In genomic region chr17:67212231-67212630, GRCh38 we compare ENCODE assay signal across 22 cellular contexts. TPM values are rescaled to one million over a fixed set of nuclear protein-coding genes. Genes with fewer than 3 reads are reported as not detected.
DNase-seq lines count a peak whose midpoint lies in the region; ATAC-seq and TF ChIP-seq lines count a peak whose summit lies in the region.
"Had no signal": no experiment of that assay in that cellular context is flagged by ENCODE, and none has a peak within 500 bp of the region (broad histone marks: within the 10 kb centered on the region; RNA-seq: fewer than 3 reads in every experiment).

No MANE protein-coding gene starts in this region.

- no peak overlapping the region for H3K9ac ChIP-seq in IMR-90 (ENCODE audit: low read depth, low read length)

- H3K27me3 ChIP-seq in IMR-90 (ENCODE audit: control insufficient read depth, insufficient read depth, low read length), result no peaks in the 10 kb centered on the region
- no peaks in the 10 kb centered on the region for H3K27me3 ChIP-seq in osteoblast (ENCODE audit: insufficient read depth, low read length)
- H3K27me3 ChIP-seq: ascending aorta, suprapubic skin had no signal

- peaks cover 15% of the 10 kb centered on the region; the same call in 1 of the 2 replicates for H3K4me1 ChIP-seq in IMR-90 (ENCODE audit: control insufficient read depth, insufficient read depth, low read length)
- peaks cover 25% of the 10 kb centered on the region for H3K4me1 ChIP-seq in osteoblast (ENCODE audit: insufficient read depth, low read length)

- BruUV-seq in IMR-90 (replicated peaks; lab: Mats Ljungman, UMichigan), result no TSS peak

- no peak overlapping the region for H2BK20ac ChIP-seq in IMR-90 (ENCODE audit: low read depth, low read length)

- no peak for TF ChIP-seq POLR2A in IMR-90 (IDR thresholded peaks at IDR 0.05; ENCODE audit: low read depth, low read length)

- H3K4me3 ChIP-seq in AG10803 (ENCODE audit: low read length) (no peak overlapping the region), IMR-90 (ENCODE audit: insufficient read depth, low read depth, low read length) (no peak overlapping the region), osteoblast (ENCODE audit: insufficient read depth, low read length) (no peak overlapping the region)
- H3K4me3 ChIP-seq: ascending aorta, suprapubic skin had no signal

- H3K56ac ChIP-seq in IMR-90 (ENCODE audit: extremely low read depth, insufficient read depth, low read length), result no peak overlapping the region

- dilution Hi-C loops in IMR-90 (cut with HindIII; ENCODE audit: low sequenced_read_pairs, unreplicated experiment), result no loop called here

- H3K27ac ChIP-seq in IMR-90 (ENCODE audit: insufficient read depth, low read length) (peak overlapping the region; percentile 37; the same call in 1 of the 2 replicates), osteoblast (ENCODE audit: low read depth, low read length) (peak overlapping the region; percentile 40)
- H3K27ac ChIP-seq: ascending aorta, suprapubic skin, WERI-Rb-1 had no signal

- TF ChIP-seq CTCF in AG10803 (conservative IDR thresholded peaks at IDR 0.05; ENCODE audit: low read length) (no peak), IMR-90 (conservative IDR thresholded peaks at IDR 0.05; ENCODE audit: low read depth, low read length) (no peak), osteoblast (IDR thresholded peaks at IDR 0.05; ENCODE audit: extremely low read depth, low read depth, low read length) (no peak)

- no CpG with 5 or more reads among the region's 5 CpGs for WGBS in IMR-90 (ENCODE audit: extremely low coverage in 2 of 2, insufficient read length in 1 of 2), 2 experiments

- POLR2A ChIA-PET in IMR-90 (lab: Charles Lee; ENCODE audit: unreplicated experiment), result interaction anchor here (0.6 kb wide), 1 partner anchor 9 kb away, joined by 3 read pairs; no protein-coding TSS in a partner anchor

- no peak overlapping the region for H3K4ac ChIP-seq in IMR-90 (ENCODE audit: low read depth, low read length)

- no peak overlapping the region for H2AK5ac ChIP-seq in IMR-90 (ENCODE audit: low read depth, low read length)

- peaks cover 8% of the 10 kb centered on the region for H3K36me3 ChIP-seq in IMR-90 (ENCODE audit: control insufficient read depth, insufficient read depth, low read length)
- H3K36me3 ChIP-seq in osteoblast (ENCODE audit: insufficient read depth, low read length), result no peaks in the 10 kb centered on the region

- ATAC-seq in IMR-90 (ENCODE audit: low read depth), result peak; percentile 50
- ATAC-seq: left colon; stimulated activated memory B cell treated with anti-CD40 and anti-IgM and Interleukin-4, amounts not matched to agents 10 μg/mL and 1 μg/mL and 100 μg/mL, for 72 hours had no signal

- in situ Hi-C loops in IMR-90 (cut with MboI; ENCODE audit: low sequenced_read_pairs), result no loop called here

- DNase-seq in AG10803 (ENCODE audit: low read depth), result peak; percentile 71
- peak; percentile 52 for DNase-seq in IMR-90
- peak; percentile 22 for DNase-seq in dedifferentiated amniotic fluid mesenchymal stem cell (ENCODE audit: extremely low spot score)
- no peak for DNase-seq in osteoblast (ENCODE audit: insufficient read length, low spot score, missing footprints)
- DNase-seq in DMS 273 (lab: John Stamatoyannopoulos, UW; ENCODE audit: unreplicated experiment), result no peak
- DNase-seq in AG20443 (ENCODE audit: low spot score), result no peak
- DNase-seq in activated CD4-positive, alpha-beta T cell treated with anti-CD3 and anti-CD28 coated beads, Interleukin-2, amount 50 U/mL, for 1 hour, result no peak
- DNase-seq: activated CD4-positive, alpha-beta T cell treated with anti-CD3 and anti-CD28 coated beads, Interleukin-2, amount 50 U/mL, for 4 hours; caudate nucleus; CD8-positive, alpha-beta memory T cell; left colon; mesendoderm; naive B cell; NCI-H1105; NCI-H2081; retina; RPMI8226; stimulated activated CD4-positive, alpha-beta T cell treated with anti-CD3 and anti-CD28 coated beads, Interleukin-4, amount 100 ng/mL, for 1 hour; WERI-Rb-1 had no signal

- H2BK15ac ChIP-seq in IMR-90 (ENCODE audit: low read depth, low read length), result no peak overlapping the region

- no peak overlapping the region for H4K5ac ChIP-seq in IMR-90 (ENCODE audit: low read depth, low read length)

- no peak overlapping the region for H4K91ac ChIP-seq in IMR-90 (ENCODE audit: insufficient read depth, low read depth, low read length)

- H3K18ac ChIP-seq in IMR-90 (ENCODE audit: low read depth, low read length), result no peak overlapping the region

- peak overlapping the region; percentile 47 for H2BK5ac ChIP-seq in IMR-90 (ENCODE audit: low read depth, low read length, poor library complexity, severe bottlenecking)

- H3K79me2 ChIP-seq in osteoblast (ENCODE audit: insufficient read depth, low read length), result peaks cover 44% of the 10 kb centered on the region

- H3K4me2 ChIP-seq in IMR-90 (ENCODE audit: low read depth, low read length) (0 out of 2 replicates have a peak overlapping the region, but pooled peaks have one; percentile 28), osteoblast (ENCODE audit: insufficient read depth, low read length) (peak overlapping the region; percentile 77)

- peaks cover 21% of the 10 kb centered on the region for H4K20me1 ChIP-seq in IMR-90 (ENCODE audit: insufficient read depth, low read length)
- H4K20me1 ChIP-seq in osteoblast (ENCODE audit: insufficient read depth, low read length), result no peaks in the 10 kb centered on the region

- H3K9me3 ChIP-seq in IMR-90 (ENCODE audit: control insufficient read depth, insufficient read depth, low read length) (no peaks in the 10 kb centered on the region), osteoblast (ENCODE audit: low read depth, low read length) (no peaks in the 10 kb centered on the region)
- H3K9me3 ChIP-seq: ascending aorta, suprapubic skin had no signal

- H3K79me1 ChIP-seq in IMR-90 (ENCODE audit: low read depth in 1 of 2, low read length in 2 of 2), result peaks cover 28 to 56% of the 10 kb centered on the region in 2 experiments

- intact Hi-C loops in IMR-90 (cut with micrococcal nuclease), result no loop called here

- no peak overlapping the region for H3K14ac ChIP-seq in IMR-90 (replicated peaks; ENCODE audit: low read depth, low read length)

- CTCF ChIA-PET in IMR-90 (lab: Yijun Ruan, JAX), result interaction anchor here (0.7 kb wide), 1 partner anchor 96 kb away, joined by 3 read pairs; no protein-coding TSS in a partner anchor

- no peak for TF ChIP-seq RAD21 in IMR-90 (IDR thresholded peaks at IDR 0.05; ENCODE audit: low read length)

- H3K9me1 ChIP-seq in IMR-90 (ENCODE audit: insufficient read depth, low read length), result peaks cover 22% of the 10 kb centered on the region

- no peak overlapping the region for H3K23ac ChIP-seq in IMR-90 (ENCODE audit: low read depth, low read length)

- no peak overlapping the region for H2BK120ac ChIP-seq in IMR-90 (ENCODE audit: low read depth, low read length)

- H2AK9ac ChIP-seq in IMR-90 (replicated peaks; ENCODE audit: low read depth, low read length, poor library complexity), result no peak overlapping the region

- H2AFZ ChIP-seq in IMR-90 (replicated peaks; ENCODE audit: low read length, poor library complexity) (no peak overlapping the region), osteoblast (ENCODE audit: low read length) (no peak overlapping the region)

- H4K8ac ChIP-seq in IMR-90 (ENCODE audit: low read depth in 2 of 2, low read length in 2 of 2), result no peak overlapping the region

TF ChIP-seq in IMR-90, 13 proteins besides CTCF, POLR2A, EP300 and RAD21:
- TF ChIP-seq NFE2L2 (IDR thresholded peaks at IDR 0.05; ENCODE audit: low read depth, low read length) (no peak), CHD1 (IDR thresholded peaks at IDR 0.05; ENCODE audit: low read depth, low read length) (no peak), MAZ (IDR thresholded peaks at IDR 0.05; ENCODE audit: borderline replicate concordance, low read depth, low read length) (no peak), USF2 (IDR thresholded peaks at IDR 0.05; ENCODE audit: low read depth, low read length) (no peak), CEBPB (IDR thresholded peaks at IDR 0.05; ENCODE audit: low read depth, low read length) (no peak), BHLHE40 (IDR thresholded peaks at IDR 0.05; ENCODE audit: low read depth, low read length) (no peak), MXI1 (IDR thresholded peaks at IDR 0.05; ENCODE audit: borderline replicate concordance, low read depth, low read length) (no peak), MAFK (IDR thresholded peaks at IDR 0.05; ENCODE audit: low read depth, low read length) (no peak)

RNA-seq across cellular contexts. Expression of gene HELZ, which starts 32.8 kb away (rescaled TPM):
- 60.6 and 65.0 TPM in 2 replicates for total RNA-seq in IMR-90 (2012; rRNA removed)
- 6.9 and 8.0 TPM in 2 replicates for polyA plus RNA-seq in IMR-90 (2012; rRNA removed)
- polyA plus RNA-seq in IMR-90 (2012; cell fraction: cytosol; rRNA removed), result 1.6 and 1.7 TPM in 2 replicates
- polyA plus RNA-seq in IMR-90 (2012; cell fraction: nucleus; rRNA removed; ENCODE audit: low replicate concordance), result 2.8 and 15.1 TPM in 2 replicates
- total RNA-seq in osteoblast, result 44.8 and 56.8 TPM in 2 replicates

Comparison
In these comparisons a context has a peak if more than half of its experiments do, and no peak if none do; other contexts are left out.
1. DNase-seq: peak in AG10803 (single experiment), IMR-90 (single experiment) and dedifferentiated amniotic fluid mesenchymal stem cell (single experiment); none in osteoblast (single experiment), DMS 273 (single experiment), AG20443 (single experiment) and activated CD4-positive, alpha-beta T cell treated with anti-CD3 and anti-CD28 coated beads, Interleukin-2, amount 50 U/mL, for 1 hour (single experiment).